8 cellular contexts compared by ENCODE assay signal in genomic region chr16:79599256-79599836, GRCh38. TPM values are rescaled to one million over a fixed set of nuclear protein-coding genes. Genes with fewer than 3 reads are reported as not detected.
DNase-seq lines count a peak whose midpoint lies in the region; FAIRE-seq and TF ChIP-seq lines count a peak whose summit lies in the region.

No MANE protein-coding gene starts in this region.

- TF ChIP-seq CTCF in fibroblast of pulmonary artery (IDR thresholded peaks at IDR 0.05; ENCODE audit: low read length, missing control alignments) (no peak), neural crest cell (conservative IDR thresholded peaks at IDR 0.05) (no peak), D721Med (IDR thresholded peaks at IDR 0.05; ENCODE audit: insufficient read depth, missing control alignments) (no peak)

- no peak for FAIRE-seq in HTR-8/SVneo (lab: Jason Lieb, UNC)
- FAIRE-seq in D721Med (lab: Jason Lieb, UNC): no peak

- no peaks in the 10 kb centered on the region for H3K9me3 ChIP-seq in HUES48 (ENCODE audit: control insufficient read depth, insufficient read depth, low read length)

- DNase-seq in activated CD8-positive, alpha-beta memory T cell treated with anti-CD3 and anti-CD28 coated beads, Interleukin-2, amount 50 U/mL, for 4 hours: peak; percentile 19
- no peak for DNase-seq in fibroblast of pulmonary artery (ENCODE audit: low read depth)
- peak; percentile 27 for DNase-seq in neural crest cell (ENCODE audit: low read depth, low spot score)
- no peak for DNase-seq in dedifferentiated amniotic fluid mesenchymal stem cell (ENCODE audit: extremely low spot score)
- DNase-seq in HTR-8/SVneo (ENCODE audit: insufficient read length, low spot score): no peak
- no peak for DNase-seq in D721Med (ENCODE audit: insufficient read length, low spot score)
- no peak for DNase-seq in NCI-H1048 (lab: John Stamatoyannopoulos, UW)

- H3K9me3 Mint-ChIP-seq in neural crest cell: no peaks in the 10 kb centered on the region

- no peaks in the 10 kb centered on the region for H3K36me3 Mint-ChIP-seq in neural crest cell (ENCODE audit: low read depth)

- peaks cover 15% of the 10 kb centered on the region for H3K27me3 ChIP-seq in HUES48 (ENCODE audit: control insufficient read depth, insufficient read depth, low read length)

- H3K9ac ChIP-seq in HUES48 (ENCODE audit: low read depth, low read length): peak overlapping the region; percentile 37; the same call in 1 of the 2 replicates

- H3K27me3 Mint-ChIP-seq in neural crest cell (ENCODE audit: low read depth): peaks cover 25% of the 10 kb centered on the region

- no peaks in the 10 kb centered on the region for H3K36me3 ChIP-seq in HUES48 (ENCODE audit: control insufficient read depth, insufficient read depth, low read length)

- peaks cover 48% of the 10 kb centered on the region for H3K4me1 Mint-ChIP-seq in neural crest cell

- H3K27ac Mint-ChIP-seq in neural crest cell (ENCODE audit: unreplicated experiment): no peak overlapping the region

- peak overlapping the region; percentile 42 for H3K27ac ChIP-seq in HUES48 (ENCODE audit: low read depth, low read length)

- peak overlapping the region; percentile 90 for H3K4me3 Mint-ChIP-seq in neural crest cell

- peaks cover 33% of the 10 kb centered on the region for H3K4me1 ChIP-seq in HUES48 (ENCODE audit: control insufficient read depth, insufficient read depth, low read length)

- peak overlapping the region; percentile 68 for H3K4me3 ChIP-seq in HUES48 (ENCODE audit: low read depth, low read length)
- peak overlapping the region; percentile 22 for H3K4me3 ChIP-seq in fibroblast of pulmonary artery (replicated peaks; ENCODE audit: low read depth, low read length)

RNA-seq across cellular contexts. Expression of gene MAF, which starts 1.2 kb away (rescaled TPM):
- total RNA-seq in neural crest cell: 4.1 TPM in 2 replicates

Comparison
In these comparisons a context has a peak if more than half of its experiments do, and no peak if none do; other contexts are left out.
1. DNase-seq: peak in activated CD8-positive, alpha-beta memory T cell treated with anti-CD3 and anti-CD28 coated beads, Interleukin-2, amount 50 U/mL, for 4 hours (single experiment) and neural crest cell (single experiment); none in fibroblast of pulmonary artery (single experiment), dedifferentiated amniotic fluid mesenchymal stem cell (single experiment), HTR-8/SVneo (single experiment), D721Med (single experiment) and NCI-H1048 (single experiment).